In genomic region chr7:86692755-86693154, GRCh38 we compare ENCODE assay signal across 35 cellular contexts. TPM values are rescaled to one million over a fixed set of nuclear protein-coding genes. Genes with fewer than 3 reads are reported as not detected.
"Had no signal": no experiment of that assay in that cellular context is flagged by ENCODE, and none has a peak within 500 bp of the region (broad histone marks: within the 10 kb centered on the region; RNA-seq: fewer than 3 reads in every experiment).

No MANE protein-coding gene starts in this region.

- H3K27me3 Mint-ChIP-seq: activated B cell treated with CpG ODN at 0.5 μM for 24 hours; activated CD4-positive, alpha-beta memory T cell treated with anti-CD3 and anti-CD28 coated beads for 36 hours; activated CD4-positive, alpha-beta T cell treated with anti-CD3 and anti-CD28 coated beads, Interleukin-2, amount 10 ng/mL, durations not matched to agents 24 days and 14 days; activated CD8-positive, alpha-beta T cell treated with anti-CD3 and anti-CD28 coated beads for 36 hours; activated naive CD8-positive, alpha-beta T cell treated with anti-CD3 and anti-CD28 coated beads for 36 hours; activated T-helper 17 cell treated with anti-CD3 and anti-CD28 coated beads, Interleukin-2, amount 50 U/mL, for 72 hours had no signal

- DNase-seq: activated B cell treated with CpG ODN at 0.5 μM for 24 hours; activated CD4-positive, alpha-beta memory T cell treated with anti-CD3 and anti-CD28 coated beads for 36 hours; activated CD4-positive, alpha-beta T cell treated with anti-CD3 and anti-CD28 coated beads for 4 hours; activated CD4-positive, alpha-beta T cell treated with anti-CD3 and anti-CD28 coated beads, Interleukin-2, amount 10 ng/mL, durations not matched to agents 24 days and 14 days; activated CD4-positive, alpha-beta T cell treated with anti-CD3 and anti-CD28 coated beads, Interleukin-2, amount 50 U/mL, for 1 hour; activated CD4-positive, alpha-beta T cell treated with anti-CD3 and anti-CD28 coated beads, Interleukin-2, amount 50 U/mL, for 4 hours; activated CD4-positive, CD25-positive, alpha-beta regulatory T cell treated with anti-CD3 and anti-CD28 coated beads, Interleukin-2, amount 50 U/mL, for 72 hours; activated CD8-positive, alpha-beta memory T cell treated with anti-CD3 and anti-CD28 coated beads, Interleukin-2, amount 50 U/mL, for 4 hours; activated CD8-positive, alpha-beta T cell treated with anti-CD3 and anti-CD28 coated beads for 36 hours; activated effector memory CD4-positive, alpha-beta T cell treated with anti-CD3 and anti-CD28 coated beads, Interleukin-2, amount 50 U/mL, for 16 hours; activated gamma-delta T cell treated with Interleukin-2 at 50 U/mL for 16 hours; activated naive CD4-positive, alpha-beta T cell; activated naive CD4-positive, alpha-beta T cell treated with anti-CD3 and anti-CD28 coated beads for 36 hours; activated naive CD4-positive, alpha-beta T cell treated with anti-CD3 and anti-CD28 coated beads, Interleukin-2, amount 50 U/mL, for 16 hours; activated naive CD8-positive, alpha-beta T cell treated with anti-CD3 and anti-CD28 coated beads for 36 hours; activated T-cell treated with anti-CD3 and anti-CD28 coated beads for 4 hours; activated T-cell treated with anti-CD3 and anti-CD28 coated beads, Interleukin-2, amount 50 U/mL, for 1 hour; activated T-cell treated with anti-CD3 and anti-CD28 coated beads, Interleukin-2, amount 50 U/mL, for 4 hours; activated T-cell treated with anti-CD3 and anti-CD28 coated beads, Interleukin-2, amount 50 U/mL, for 72 hours; adrenal gland; amniotic stem cell; aorta; body of pancreas; brain microvascular endothelial cell; central memory CD4-positive, alpha-beta T cell; T-helper 2 cell; T-helper 9 cell had no signal

- H3K36me3 Mint-ChIP-seq: activated CD4-positive, alpha-beta memory T cell treated with anti-CD3 and anti-CD28 coated beads for 36 hours; activated naive CD4-positive, alpha-beta T cell treated with anti-CD3 and anti-CD28 coated beads, Interleukin-2, amount 50 U/mL, for 72 hours; activated naive CD8-positive, alpha-beta T cell treated with anti-CD3 and anti-CD28 coated beads for 36 hours had no signal

- H3K27ac Mint-ChIP-seq: activated B cell treated with CpG ODN at 0.5 μM for 24 hours; activated CD4-positive, alpha-beta memory T cell treated with anti-CD3 and anti-CD28 coated beads for 36 hours; activated CD4-positive, alpha-beta T cell treated with anti-CD3 and anti-CD28 coated beads, Interleukin-2, amount 10 ng/mL, durations not matched to agents 24 days and 14 days; activated CD8-positive, alpha-beta T cell treated with anti-CD3 and anti-CD28 coated beads for 36 hours; activated naive CD4-positive, alpha-beta T cell treated with anti-CD3 and anti-CD28 coated beads for 36 hours; activated naive CD4-positive, alpha-beta T cell treated with anti-CD3 and anti-CD28 coated beads, Interleukin-2, amount 50 U/mL, for 72 hours; activated naive CD8-positive, alpha-beta T cell treated with anti-CD3 and anti-CD28 coated beads for 36 hours; activated T-cell treated with anti-CD3 and anti-CD28 coated beads, Interleukin-2, amount 50 U/mL, for 72 hours; activated T-helper 1 cell treated with anti-CD3 and anti-CD28 coated beads, Interleukin-12 subunit alpha, Interleukin-12 subunit beta, Interleukin-2, Interleukin-4 antibody, amounts not matched to agents 30 ng/mL and 10 ng/mL and 1 ng/mL, durations not matched to agents 14 hours and 24 hours and 36 hours; activated T-helper 17 cell treated with anti-CD3 and anti-CD28 coated beads, Interleukin-2, amount 50 U/mL, for 72 hours; T-helper 2 cell treated with Interferon-gamma antibody and Interleukin-4, amounts not matched to agents 5 μg/mL and 100 μg/mL, for 36 hours had no signal

- H3K27ac ChIP-seq: adrenal gland, body of pancreas, brain microvascular endothelial cell, breast epithelium, VCaP had no signal

- H3K9me3 Mint-ChIP-seq: activated B cell treated with CpG ODN at 0.5 μM for 24 hours; activated CD4-positive, alpha-beta memory T cell treated with anti-CD3 and anti-CD28 coated beads for 36 hours; activated CD4-positive, alpha-beta T cell treated with anti-CD3 and anti-CD28 coated beads, Interleukin-2, amount 10 ng/mL, durations not matched to agents 24 days and 14 days; activated CD8-positive, alpha-beta T cell treated with anti-CD3 and anti-CD28 coated beads for 36 hours; activated naive CD4-positive, alpha-beta T cell treated with anti-CD3 and anti-CD28 coated beads for 36 hours; activated naive CD4-positive, alpha-beta T cell treated with anti-CD3 and anti-CD28 coated beads, Interleukin-2, amount 50 U/mL, for 72 hours; activated naive CD8-positive, alpha-beta T cell treated with anti-CD3 and anti-CD28 coated beads for 36 hours; activated T-cell treated with anti-CD3 and anti-CD28 coated beads, Interleukin-2, amount 50 U/mL, for 4 hours; activated T-cell treated with anti-CD3 and anti-CD28 coated beads, Interleukin-2, amount 50 U/mL, for 72 hours; activated T-helper 1 cell treated with anti-CD3 and anti-CD28 coated beads, Interleukin-12 subunit alpha, Interleukin-12 subunit beta, Interleukin-2, Interleukin-4 antibody, amounts not matched to agents 30 ng/mL and 10 ng/mL and 1 ng/mL, durations not matched to agents 14 hours and 24 hours and 36 hours; activated T-helper 17 cell treated with anti-CD3 and anti-CD28 coated beads, Interleukin-2, amount 50 U/mL, for 72 hours; T-helper 2 cell treated with Interferon-gamma antibody and Interleukin-4, amounts not matched to agents 5 μg/mL and 100 μg/mL, for 36 hours had no signal

- ATAC-seq: activated CD8-positive, alpha-beta T cell treated with anti-CD3 and anti-CD28 coated beads for 36 hours; activated naive CD4-positive, alpha-beta T cell treated with anti-CD3 and anti-CD28 coated beads, Interleukin-2, amount 50 U/mL, for 72 hours; activated T-cell treated with anti-CD3 and anti-CD28 coated beads, Interleukin-2, amount 50 U/mL, for 4 hours; activated T-cell treated with anti-CD3 and anti-CD28 coated beads, Interleukin-2, amount 50 U/mL, for 72 hours; activated T-helper 17 cell treated with anti-CD3 and anti-CD28 coated beads, Interleukin-2, amount 50 U/mL, for 72 hours; body of pancreas had no signal

- H3K4me1 ChIP-seq: adrenal gland, body of pancreas, breast epithelium had no signal

- H3K4me3 ChIP-seq: adrenal gland, body of pancreas, breast epithelium had no signal

- H3K36me3 ChIP-seq: adrenal gland, brain microvascular endothelial cell, breast epithelium had no signal

- H3K27me3 ChIP-seq: adrenal gland, body of pancreas, brain microvascular endothelial cell, breast epithelium had no signal

- H3K9me3 ChIP-seq: adrenal gland, body of pancreas, breast epithelium had no signal

- H3K4me1 Mint-ChIP-seq: activated B cell treated with CpG ODN at 0.5 μM for 24 hours; activated CD4-positive, alpha-beta T cell treated with anti-CD3 and anti-CD28 coated beads, Interleukin-2, amount 10 ng/mL, durations not matched to agents 24 days and 14 days; activated naive CD8-positive, alpha-beta T cell treated with anti-CD3 and anti-CD28 coated beads for 36 hours; activated T-helper 17 cell treated with anti-CD3 and anti-CD28 coated beads, Interleukin-2, amount 50 U/mL, for 72 hours had no signal

- H3K4me3 Mint-ChIP-seq: activated B cell treated with CpG ODN at 0.5 μM for 24 hours; activated CD4-positive, alpha-beta memory T cell treated with anti-CD3 and anti-CD28 coated beads for 36 hours; activated CD4-positive, alpha-beta T cell treated with anti-CD3 and anti-CD28 coated beads, Interleukin-2, amount 10 ng/mL, durations not matched to agents 24 days and 14 days; activated CD8-positive, alpha-beta T cell treated with anti-CD3 and anti-CD28 coated beads for 36 hours; activated naive CD4-positive, alpha-beta T cell treated with anti-CD3 and anti-CD28 coated beads for 36 hours; activated naive CD8-positive, alpha-beta T cell treated with anti-CD3 and anti-CD28 coated beads for 36 hours; activated T-cell treated with anti-CD3 and anti-CD28 coated beads, Interleukin-2, amount 50 U/mL, for 4 hours; activated T-cell treated with anti-CD3 and anti-CD28 coated beads, Interleukin-2, amount 50 U/mL, for 72 hours; activated T-helper 1 cell treated with anti-CD3 and anti-CD28 coated beads, Interleukin-12 subunit alpha, Interleukin-12 subunit beta, Interleukin-2, Interleukin-4 antibody, amounts not matched to agents 30 ng/mL and 10 ng/mL and 1 ng/mL, durations not matched to agents 14 hours and 24 hours and 36 hours; activated T-helper 17 cell treated with anti-CD3 and anti-CD28 coated beads, Interleukin-2, amount 50 U/mL, for 72 hours; T-helper 2 cell treated with Interferon-gamma antibody and Interleukin-4, amounts not matched to agents 5 μg/mL and 100 μg/mL, for 36 hours had no signal

RNA-seq across cellular contexts. Expression of gene GRM3, which starts 49.0 kb away (rescaled TPM):
- total RNA-seq: activated B cell treated with CpG ODN at 0.5 μM for 24 hours; activated CD4-positive, alpha-beta memory T cell treated with anti-CD3 and anti-CD28 coated beads for 36 hours; activated CD4-positive, alpha-beta T cell treated with anti-CD3 and anti-CD28 coated beads, Interleukin-2, amount 10 ng/mL, durations not matched to agents 24 days and 14 days; activated CD8-positive, alpha-beta memory T cell treated with anti-CD3 and anti-CD28 coated beads for 36 hours; activated CD8-positive, alpha-beta T cell treated with anti-CD3 and anti-CD28 coated beads for 36 hours; activated naive CD4-positive, alpha-beta T cell treated with anti-CD3 and anti-CD28 coated beads for 36 hours; activated naive CD4-positive, alpha-beta T cell treated with anti-CD3 and anti-CD28 coated beads, Interleukin-2, amount 50 U/mL, for 72 hours; activated naive CD8-positive, alpha-beta T cell treated with anti-CD3 and anti-CD28 coated beads for 36 hours; activated T-cell treated with anti-CD3 and anti-CD28 coated beads, Interleukin-2, amount 50 U/mL, for 4 hours; activated T-cell treated with anti-CD3 and anti-CD28 coated beads, Interleukin-2, amount 50 U/mL, for 72 hours; activated T-helper 1 cell treated with anti-CD3 and anti-CD28 coated beads, Interleukin-12 subunit alpha, Interleukin-12 subunit beta, Interleukin-2, Interleukin-4 antibody, amounts not matched to agents 30 ng/mL and 10 ng/mL and 1 ng/mL, durations not matched to agents 14 hours and 24 hours and 36 hours; activated T-helper 17 cell treated with anti-CD3 and anti-CD28 coated beads, Interleukin-2, amount 50 U/mL, for 72 hours; aorta; astrocyte; body of pancreas; breast epithelium had no signal
- polyA plus RNA-seq: aorta had no signal
